Comparison of ENCODE assay signal across 8 cellular contexts in the genomic region with DNA sequence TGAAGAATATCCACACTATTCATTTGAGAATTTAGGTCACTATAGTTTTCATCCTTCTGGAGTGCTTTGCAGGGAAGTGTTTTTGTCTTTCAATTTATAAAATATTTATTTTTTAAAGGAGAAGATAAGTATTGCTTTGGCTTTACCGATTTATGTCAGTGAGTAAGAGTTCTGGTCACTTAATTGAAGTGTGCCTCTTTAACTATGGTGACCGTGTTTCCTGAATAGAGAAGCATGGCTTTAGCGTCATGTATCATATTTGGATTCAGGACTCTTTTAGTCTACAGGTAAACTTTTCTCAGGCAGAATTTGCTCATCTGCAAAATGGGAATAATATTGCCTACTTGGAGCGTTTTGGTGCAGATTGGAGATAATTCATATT. TPM values are rescaled to one million over a fixed set of nuclear protein-coding genes. Genes with fewer than 3 reads are reported as not detected.
DNase-seq lines count a peak whose midpoint lies in the region; ATAC-seq and TF ChIP-seq lines count a peak whose summit lies in the region.

No MANE protein-coding gene starts in this region.

- peak overlapping the region; percentile 99 for H3K27ac Mint-ChIP-seq in activated CD8-positive, alpha-beta T cell treated with anti-CD3 and anti-CD28 coated beads for 36 hours

- no peak for TF ChIP-seq EP300 in tibial nerve (IDR thresholded peaks at IDR 0.05)

- intact Hi-C loops in left ventricle myocardium superior (cut with micrococcal nuclease), result no loop called here
- intact Hi-C loops in activated CD8-positive, alpha-beta T cell treated with anti-CD3 and anti-CD28 coated beads for 36 hours (cut with micrococcal nuclease), result no loop called here

- H3K36me3 Mint-ChIP-seq in activated CD8-positive, alpha-beta T cell treated with anti-CD3 and anti-CD28 coated beads for 36 hours (ENCODE audit: low read depth), result peaks cover 22% of the 10 kb centered on the region

- H3K27me3 ChIP-seq in right atrium auricular region, result no peaks in the 10 kb centered on the region
- no peaks in the 10 kb centered on the region for H3K27me3 ChIP-seq in kidney epithelial cell (ENCODE audit: control insufficient read depth, insufficient read depth, low read length)
- H3K27me3 ChIP-seq in tibial nerve, result peaks cover 0 to 5% of the 10 kb centered on the region in 2 donors

- H3K27ac ChIP-seq in right atrium auricular region (peak overlapping the region; percentile 87 to 92), tibial nerve (peak overlapping the region in 3 of 4 donors; percentile 89 to 96 (median 95))

- TF ChIP-seq CTCF in right atrium auricular region (IDR thresholded peaks at IDR 0.05), result no peak
- TF ChIP-seq CTCF in activated CD8-positive, alpha-beta T cell treated with anti-CD3 and anti-CD28 coated beads for 36 hours (IDR thresholded peaks at IDR 0.05), result no peak
- TF ChIP-seq CTCF in kidney epithelial cell (IDR thresholded peaks at IDR 0.05; ENCODE audit: insufficient read depth, low read length, poor library complexity, severe bottlenecking), result no peak
- TF ChIP-seq CTCF in tibial nerve (IDR thresholded peaks at IDR 0.05), result no peak

- H3K4me1 ChIP-seq in right atrium auricular region, result peaks cover 0 to 30% of the 10 kb centered on the region in 2 donors
- peaks cover 0 to 32% (median 11%) of the 10 kb centered on the region in 4 donors for H3K4me1 ChIP-seq in tibial nerve

- DNase-seq in right atrium auricular region (ENCODE audit: low spot score) (no peak), left ventricle myocardium superior (no peak), kidney epithelial cell (ENCODE audit: low read depth) (no peak), tibial nerve (ENCODE audit: low spot score in 2 of 2) (no peak), HUDEP-2 (lab: John Stamatoyannopoulos, UW; ENCODE audit: unreplicated experiment in 76 of 76) (no peak)
- DNase-seq in activated CD8-positive, alpha-beta T cell treated with anti-CD3 and anti-CD28 coated beads for 36 hours, result no peak
- DNase-seq in stimulated activated CD4-positive, alpha-beta T cell treated with anti-CD3 and anti-CD28 coated beads, Interleukin-1b, Interleukin-23, amount 100 ng/mL, for 48 hours, result no peak

- peak overlapping the region; percentile 96 for H3K4me3 Mint-ChIP-seq in activated CD8-positive, alpha-beta T cell treated with anti-CD3 and anti-CD28 coated beads for 36 hours

- CTCF ChIA-PET in activated CD8-positive, alpha-beta T cell treated with anti-CD3 and anti-CD28 coated beads for 36 hours (lab: Charles Lee), result no interaction called here

- H3K4me3 ChIP-seq in right atrium auricular region (peak overlapping the region; percentile 79 to 80), kidney epithelial cell (ENCODE audit: low read depth, low read length) (peak overlapping the region; percentile 83), tibial nerve (peak overlapping the region; percentile 57 to 89 (median 82))

- peaks cover 20% of the 10 kb centered on the region for H3K4me1 Mint-ChIP-seq in activated CD8-positive, alpha-beta T cell treated with anti-CD3 and anti-CD28 coated beads for 36 hours (ENCODE audit: low read depth)

- TF ChIP-seq POLR2A in tibial nerve (IDR thresholded peaks at IDR 0.05), result no peak

- H3K36me3 ChIP-seq in right atrium auricular region (peaks cover 29% of the 10 kb centered on the region), kidney epithelial cell (ENCODE audit: control insufficient read depth, insufficient read depth, low read length) (peaks cover 1% of the 10 kb centered on the region), tibial nerve (peaks cover 0 to 30% (median 0%) of the 10 kb centered on the region in 3 donors)

- H3K27me3 Mint-ChIP-seq in activated CD8-positive, alpha-beta T cell treated with anti-CD3 and anti-CD28 coated beads for 36 hours, result peaks cover 2% of the 10 kb centered on the region

- H3K9me3 Mint-ChIP-seq in activated CD8-positive, alpha-beta T cell treated with anti-CD3 and anti-CD28 coated beads for 36 hours, result no peaks in the 10 kb centered on the region

- WGBS in tibial nerve, 2 donors, result 8% methylated on average over 4 of the region's 4 CpGs

- H3K9me3 ChIP-seq in right atrium auricular region (no peaks in the 10 kb centered on the region), tibial nerve (no peaks in the 10 kb centered on the region)

- no peak for ATAC-seq in left ventricle myocardium superior
- ATAC-seq in activated CD8-positive, alpha-beta T cell treated with anti-CD3 and anti-CD28 coated beads for 36 hours, result no peak
- ATAC-seq in GM21526 (IDR thresholded peaks at IDR 0.05; ENCODE audit: low FRiP score, unreplicated experiment), result no peak

- POLR2A ChIA-PET in activated CD8-positive, alpha-beta T cell treated with anti-CD3 and anti-CD28 coated beads for 36 hours (lab: Charles Lee), result interaction anchor here (1.4 to 1.6 kb wide), 2 partner anchors 32 to 132 kb away, joined by 3 to 4 read pairs; no protein-coding TSS in a partner anchor

RNA-seq across cellular contexts. Expression of a gene that starts 0.9 kb away (rescaled TPM):
- total RNA-seq in right atrium auricular region (10 to 100 TPM; 11.8 to 20.1 TPM), left ventricle myocardium superior (15.6 TPM), kidney epithelial cell (22.7 and 24.1 TPM in 2 replicates), tibial nerve (10 to 100 TPM; 34.9 to 39.3 (median 37.1) TPM)
- total RNA-seq in activated CD8-positive, alpha-beta T cell treated with anti-CD3 and anti-CD28 coated beads for 36 hours, result 10 to 100 TPM; 26.8 TPM
